In the genomic region with DNA sequence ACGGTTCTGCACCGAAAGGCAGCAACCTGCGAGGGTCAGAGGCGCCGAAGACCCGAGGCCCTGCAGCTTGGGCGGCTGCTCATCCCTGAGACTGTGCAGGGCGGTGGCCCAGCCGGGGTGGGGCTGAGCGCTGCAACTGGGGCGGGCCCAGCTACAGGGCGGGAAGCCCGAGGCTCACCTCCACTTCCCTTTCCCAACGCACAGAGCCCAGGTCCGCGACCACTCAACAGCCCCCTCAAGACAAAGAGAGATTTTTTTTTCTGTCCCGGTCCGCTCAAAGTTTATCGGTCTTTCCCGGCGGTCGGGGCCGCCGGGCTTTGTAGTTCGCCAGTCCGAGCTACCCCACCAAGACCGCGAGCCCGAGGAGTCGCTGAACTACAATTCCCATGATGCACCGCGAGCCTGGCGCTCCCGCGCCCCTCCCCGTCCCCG, we compare ENCODE assay signal across 8 cellular contexts. TPM values are rescaled to one million over a fixed set of nuclear protein-coding genes. Genes with fewer than 3 reads are reported as not detected.
DNase-seq lines count a peak whose midpoint lies in the region; ATAC-seq and TF ChIP-seq lines count a peak whose summit lies in the region.

No MANE protein-coding gene starts in this region.

- H3K36me3 Mint-ChIP-seq in WTC11: no peaks in the 10 kb centered on the region
- no peaks in the 10 kb centered on the region for H3K36me3 Mint-ChIP-seq in immature natural killer cell

- H2AFZ ChIP-seq in smooth muscle cell (ENCODE audit: low read depth): peak overlapping the region; percentile 83

- TF ChIP-seq POLR2A in GM18951 (IDR thresholded peaks at IDR 0.05; ENCODE audit: extremely low read depth, insufficient read depth, insufficient read length): peak; percentile 59

- DNase-seq in AG08396 (ENCODE audit: low spot score) (peak; percentile 92), NCI-H2227 treated with DMSO at 0.1 percent for 48 hours (lab: John Stamatoyannopoulos, UW) (peak; percentile 87), WTC11 (ENCODE audit: low spot score) (peak; percentile 93), cardiac fibroblast (ENCODE audit: low read depth in 2 of 2) (peak; percentile 94), immature natural killer cell (peak; percentile 87 to 91 (median 89)), smooth muscle cell (lab: John Stamatoyannopoulos, UW; ENCODE audit: unreplicated experiment) (no peak)

- H3K27ac Mint-ChIP-seq in WTC11 (peak overlapping the region; percentile 81), immature natural killer cell (peak overlapping the region; percentile 53 to 82 (median 78))

- peaks cover 36% of the 10 kb centered on the region for H3K4me1 Mint-ChIP-seq in WTC11
- peaks cover 10 to 17% of the 10 kb centered on the region in 2 donors for H3K4me1 Mint-ChIP-seq in immature natural killer cell

- ATAC-seq in HG03175 (IDR thresholded peaks at IDR 0.05; ENCODE audit: unreplicated experiment) (peak; percentile 89), WTC11 (peak; percentile 93)

- H3K27me3 Mint-ChIP-seq in WTC11 (ENCODE audit: low read depth) (no peaks in the 10 kb centered on the region), immature natural killer cell (ENCODE audit: low read depth in 3 of 3) (peaks cover 0 to 3% (median 0%) of the 10 kb centered on the region in 3 donors)

- peak overlapping the region; percentile 85 to 94 for H3K4me3 ChIP-seq in cardiac fibroblast (replicated peaks in 1 of 2; ENCODE audit: low read depth in 2 of 2, low read length in 2 of 2)
- H3K4me3 ChIP-seq in smooth muscle cell: peak overlapping the region; percentile 98

- no peaks in the 10 kb centered on the region for H3K9me3 Mint-ChIP-seq in WTC11
- H3K9me3 Mint-ChIP-seq in immature natural killer cell: no peaks in the 10 kb centered on the region

- peaks cover 17% of the 10 kb centered on the region for H3K4me1 ChIP-seq in smooth muscle cell (ENCODE audit: low read depth)

- H3K79me2 ChIP-seq in smooth muscle cell (ENCODE audit: low read depth): peaks cover 50% of the 10 kb centered on the region

- H3K27ac ChIP-seq in smooth muscle cell (ENCODE audit: low read depth): peak overlapping the region; percentile 78

- no peaks in the 10 kb centered on the region for H3K36me3 ChIP-seq in smooth muscle cell (ENCODE audit: low read depth)

- WGBS in smooth muscle cell (ENCODE audit: low lambda C conversion rate): under 1% methylated on average over 37 of the region's 37 CpGs

- peaks cover 9% of the 10 kb centered on the region for H4K20me1 ChIP-seq in smooth muscle cell (ENCODE audit: low read depth)

- peak overlapping the region; percentile 90 for H3K9ac ChIP-seq in smooth muscle cell (ENCODE audit: low read depth)

- peaks cover 7% of the 10 kb centered on the region for H3F3A ChIP-seq in smooth muscle cell (ENCODE audit: low read depth)

- POLR2A ChIA-PET in WTC11 (lab: Charles Lee): interaction anchor here (0.7 to 1.0 kb wide), 2 partner anchors 16 to 49 kb away, joined by 3 to 4 read pairs; no protein-coding TSS in a partner anchor

- H3K9me3 ChIP-seq in smooth muscle cell (replicated peaks; ENCODE audit: low read depth): no peaks in the 10 kb centered on the region

- in situ Hi-C loops in GM18951 (cut with MboI; ENCODE audit: low sequenced_read_pairs, unreplicated experiment): no loop called here

- H3K27me3 ChIP-seq in smooth muscle cell (ENCODE audit: low read depth): no peaks in the 10 kb centered on the region

- TF ChIP-seq CTCF in WTC11 (IDR thresholded peaks at IDR 0.05): no peak
- TF ChIP-seq CTCF in cardiac fibroblast (IDR thresholded peaks at IDR 0.05; ENCODE audit: low read depth, low read length): no peak
- TF ChIP-seq CTCF in smooth muscle cell (IDR thresholded peaks at IDR 0.05; ENCODE audit: borderline replicate concordance, insufficient read depth, poor library complexity, severe bottlenecking): no peak

- H3K4me3 Mint-ChIP-seq in WTC11: peak overlapping the region; percentile 80
- H3K4me3 Mint-ChIP-seq in immature natural killer cell: peak overlapping the region; percentile 85 to 90 (median 88)

- H3K4me2 ChIP-seq in smooth muscle cell: peak overlapping the region; percentile 88

- CTCF ChIA-PET in WTC11 (lab: Charles Lee): interaction anchor here (0.7 to 3.0 kb wide), 7 partner anchors 30 to 705 kb away, joined by 3 to 26 read pairs (median 4); no protein-coding TSS in a partner anchor

TF ChIP-seq in WTC11, 78 proteins besides CTCF, POLR2A, EP300 and RAD21:
- TF ChIP-seq, protein P1, sequence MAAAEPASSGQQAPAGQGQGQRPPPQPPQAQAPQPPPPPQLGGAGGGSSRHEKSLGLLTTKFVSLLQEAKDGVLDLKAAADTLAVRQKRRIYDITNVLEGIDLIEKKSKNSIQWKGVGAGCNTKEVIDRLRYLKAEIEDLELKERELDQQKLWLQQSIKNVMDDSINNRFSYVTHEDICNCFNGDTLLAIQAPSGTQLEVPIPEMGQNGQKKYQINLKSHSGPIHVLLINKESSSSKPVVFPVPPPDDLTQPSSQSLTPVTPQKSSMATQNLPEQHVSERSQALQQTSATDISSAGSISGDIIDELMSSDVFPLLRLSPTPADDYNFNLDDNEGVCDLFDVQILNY (CRISPR knock-in tag; IDR thresholded peaks at IDR 0.05): peak; percentile 44; the same call in 1 of the 2 replicates
- TF ChIP-seq SP1 (CRISPR knock-in tag; conservative IDR thresholded peaks at IDR 0.05): peak; percentile 52; the same call in 1 of the 2 replicates
- no peak for TF ChIP-seq NR2C2 (CRISPR knock-in tag; IDR thresholded peaks at IDR 0.05)
- peak; percentile 78; the same call in 1 of the 2 replicates for TF ChIP-seq E2F4 (CRISPR knock-in tag; IDR thresholded peaks at IDR 0.05; ENCODE audit: borderline replicate concordance, low read depth)
- no peak for TF ChIP-seq TEAD1 (CRISPR knock-in tag; IDR thresholded peaks at IDR 0.05)
- TF ChIP-seq CBFB (CRISPR knock-in tag; IDR thresholded peaks at IDR 0.05; ENCODE audit: low read depth): 0 out of 2 replicates have a peak, but pooled peaks have one; percentile 18

RNA-seq across cellular contexts. Expression of gene KATNAL1, which starts 0.6 kb away (rescaled TPM):
- total RNA-seq in WTC11 (2021): 13.2 to 14.2 TPM (median 13.4 TPM) in 3 replicates
- 1 to 10 TPM; 4.6 to 6.8 (median 6.6) TPM for polyA plus RNA-seq in immature natural killer cell
- total RNA-seq in smooth muscle cell: 35.1 and 37.3 TPM in 2 replicates
- 9.9 and 12.4 TPM in 2 replicates for polyA plus RNA-seq in smooth muscle cell
